Comparison of ENCODE assay signal across 8 cellular contexts in genomic region chr9:35954942-35955546, GRCh38. TPM values are rescaled to one million over a fixed set of nuclear protein-coding genes. Genes with fewer than 3 reads are reported as not detected.
DNase-seq lines count a peak whose midpoint lies in the region; ATAC-seq, FAIRE-seq and TF ChIP-seq lines count a peak whose summit lies in the region.

No MANE protein-coding gene starts in this region.

- no peak overlapping the region for H3K4me3 ChIP-seq in CD8-positive, alpha-beta T cell (ENCODE audit: low read depth, low read length)

- no peaks in the 10 kb centered on the region for H3K4me1 ChIP-seq in CD8-positive, alpha-beta T cell (ENCODE audit: insufficient read depth, low read length)

- no peaks in the 10 kb centered on the region for H3K9me3 ChIP-seq in CD8-positive, alpha-beta T cell (ENCODE audit: low read length)

- no peak overlapping the region for H3K4me3 Mint-ChIP-seq in CD8-positive, alpha-beta T cell
- H3K4me3 Mint-ChIP-seq in naive thymus-derived CD8-positive, alpha-beta T cell, result no peak overlapping the region

- peaks cover 12% of the 10 kb centered on the region for H3K27me3 Mint-ChIP-seq in CD8-positive, alpha-beta T cell (ENCODE audit: low read depth)
- peaks cover 4 to 22% (median 15%) of the 10 kb centered on the region in 5 donors for H3K27me3 Mint-ChIP-seq in naive thymus-derived CD8-positive, alpha-beta T cell

- H3K36me3 Mint-ChIP-seq in CD8-positive, alpha-beta T cell, result no peaks in the 10 kb centered on the region
- H3K36me3 Mint-ChIP-seq in naive thymus-derived CD8-positive, alpha-beta T cell, result no peaks in the 10 kb centered on the region

- DNase-seq in CD8-positive, alpha-beta T cell, result peak in 6 of 7 experiments; percentile 12 to 49 (median 30)
- DNase-seq in H4 (ENCODE audit: low spot score), result peak; percentile 84
- DNase-seq in NCI-H446 (lab: John Stamatoyannopoulos, UW), result peak; percentile 49 to 81
- DNase-seq in activated CD4-positive, alpha-beta T cell treated with anti-CD3 and anti-CD28 coated beads for 48 hours, result peak; percentile 58
- peak in 9 of 10 donors; percentile 23 to 73 (median 54) for DNase-seq in naive thymus-derived CD8-positive, alpha-beta T cell
- DNase-seq in urothelium cell line (ENCODE audit: low spot score), result peak; percentile 72

- CTCF ChIA-PET in CD8-positive, alpha-beta T cell (lab: Charles Lee), result interaction anchor here (0.7 to 4.2 kb wide), 31 partner anchors 11 to 396 kb away, joined by 3 to 49 read pairs (median 4); partner anchors contain the start of gene HRCT1

- ATAC-seq in CD8-positive, alpha-beta T cell, result peak; percentile 67
- ATAC-seq in esophagus mucosa (peak; percentile 69), HG03521 (IDR thresholded peaks at IDR 0.05; ENCODE audit: unreplicated experiment) (no peak)
- peak; percentile 79 to 83 for ATAC-seq in naive thymus-derived CD8-positive, alpha-beta T cell

- POLR2A ChIA-PET in CD8-positive, alpha-beta T cell (lab: Charles Lee), result no interaction called here
- POLR2A ChIA-PET in naive thymus-derived CD8-positive, alpha-beta T cell (lab: Charles Lee), result no interaction called here

- TF ChIP-seq CTCF in CD8-positive, alpha-beta T cell (IDR thresholded peaks at IDR 0.05), result peak; percentile 86

- no peaks in the 10 kb centered on the region for H3K27me3 ChIP-seq in CD8-positive, alpha-beta T cell (ENCODE audit: insufficient read depth, low read length)

- intact Hi-C loops in CD8-positive, alpha-beta T cell (cut with DNase I, micrococcal nuclease), result loop anchor here (1.0 to 10.0 kb wide), 2 partner anchors 68 to 210 kb away; partner anchors contain the start of gene CCIN (in 1 of the 2)

- no peak overlapping the region for H3K27ac ChIP-seq in CD8-positive, alpha-beta T cell (ENCODE audit: low read depth, low read length)

- H3K4me1 Mint-ChIP-seq in CD8-positive, alpha-beta T cell (ENCODE audit: low read depth), result peaks cover 2% of the 10 kb centered on the region
- peaks cover 4 to 7% (median 5%) of the 10 kb centered on the region in 4 donors for H3K4me1 Mint-ChIP-seq in naive thymus-derived CD8-positive, alpha-beta T cell

- H3K9me3 Mint-ChIP-seq in CD8-positive, alpha-beta T cell, result no peaks in the 10 kb centered on the region
- no peaks in the 10 kb centered on the region for H3K9me3 Mint-ChIP-seq in naive thymus-derived CD8-positive, alpha-beta T cell

- H3K36me3 ChIP-seq in CD8-positive, alpha-beta T cell (ENCODE audit: insufficient read depth, low read length), result no peaks in the 10 kb centered on the region

- no peak for FAIRE-seq in urothelium cell line (lab: Jason Lieb, UNC)

- no peak overlapping the region for H3K27ac Mint-ChIP-seq in CD8-positive, alpha-beta T cell
- H3K27ac Mint-ChIP-seq in naive thymus-derived CD8-positive, alpha-beta T cell, result no peak overlapping the region

RNA-seq across cellular contexts. Expression of gene OR2S2, which starts 2.9 kb away (rescaled TPM):
- total RNA-seq in CD8-positive, alpha-beta T cell, result not detected
- total RNA-seq in H4 (2014; rRNA removed; shearing (Covaris generic)), result not detected in 2 replicates
- total RNA-seq in esophagus mucosa, result not detected
- not detected for total RNA-seq in naive thymus-derived CD8-positive, alpha-beta T cell
- polyA plus RNA-seq in naive thymus-derived CD8-positive, alpha-beta T cell, result not detected

RNA-seq across cellular contexts. Expression of gene SPAAR, which starts 45.8 kb away (rescaled TPM):
- total RNA-seq in CD8-positive, alpha-beta T cell, result not detected
- 0.12 and 0.27 TPM in 2 replicates for total RNA-seq in H4 (2014; rRNA removed; shearing (Covaris generic))
- 0.16 TPM for total RNA-seq in esophagus mucosa
- total RNA-seq in naive thymus-derived CD8-positive, alpha-beta T cell, result not detected
- polyA plus RNA-seq in naive thymus-derived CD8-positive, alpha-beta T cell, result not detected

RNA-seq across cellular contexts. Expression of gene HRCT1, which starts 49.0 kb away (rescaled TPM):
- total RNA-seq in CD8-positive, alpha-beta T cell, result not detected
- total RNA-seq in H4 (2014; rRNA removed; shearing (Covaris generic)), result 0.41 TPM in 1 of 2 replicates, not detected in the other
- total RNA-seq in esophagus mucosa, result 1.2 TPM
- not detected for total RNA-seq in naive thymus-derived CD8-positive, alpha-beta T cell
- not detected for polyA plus RNA-seq in naive thymus-derived CD8-positive, alpha-beta T cell

Comparison
In these comparisons a context has a peak if more than half of its experiments do, and no peak if none do; other contexts are left out.
1. DNase-seq: peak in every context shown above with its lines; median percentile 84 in H4; 72 in urothelium cell line; 65 in NCI-H446; 58 in activated CD4-positive, alpha-beta T cell treated with anti-CD3 and anti-CD28 coated beads for 48 hours; 54 in naive thymus-derived CD8-positive, alpha-beta T cell; 30 in CD8-positive, alpha-beta T cell.